In the genomic region with DNA sequence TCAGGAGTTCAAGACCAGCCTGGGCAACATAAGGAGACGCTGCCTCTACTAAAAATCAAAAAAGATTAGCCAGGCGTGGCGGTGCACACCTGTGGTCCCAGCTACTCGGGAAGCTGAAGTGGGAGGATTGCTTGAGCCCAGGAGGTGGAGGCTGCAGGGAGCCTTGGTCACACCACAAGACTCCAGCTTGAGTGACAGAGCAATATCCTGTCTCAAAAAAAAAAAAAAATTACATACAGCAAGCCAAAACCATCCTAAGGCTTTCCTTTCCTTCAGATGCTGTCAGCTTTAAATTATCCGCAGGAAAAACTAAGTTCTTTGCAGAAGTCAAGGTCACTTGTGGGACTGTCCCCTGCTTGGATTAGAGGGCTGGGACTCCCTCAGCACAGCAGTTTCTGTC, we compare ENCODE assay signal across 1 cellular context.
TF ChIP-seq lines count a peak whose summit lies in the region.

No MANE protein-coding gene starts in this region.

TF ChIP-seq in IMR-90, 13 proteins besides CTCF, POLR2A, EP300 and RAD21 (continued from another document):
- TF ChIP-seq CEBPB (IDR thresholded peaks at IDR 0.05; ENCODE audit: low read depth, low read length) (no peak), RFX5 (IDR thresholded peaks at IDR 0.05; ENCODE audit: low read depth, low read length) (no peak), NFE2L2 (IDR thresholded peaks at IDR 0.05; ENCODE audit: low read depth, low read length) (no peak)
